Comparison of ENCODE assay signal across 18 cellular contexts in genomic region chr17:52536466-52536865, GRCh38.
DNase-seq lines count a peak whose midpoint lies in the region; ATAC-seq and TF ChIP-seq lines count a peak whose summit lies in the region.
"Had no signal": no experiment of that assay in that cellular context is flagged by ENCODE, and none has a peak within 500 bp of the region (broad histone marks: within the 10 kb centered on the region; RNA-seq: fewer than 3 reads in every experiment).

No MANE protein-coding gene starts in this region.

- WGBS in right cardiac atrium, result 50% methylated on average over 3 of the region's 3 CpGs
- whole genome bisulfite sequencing in sigmoid colon, 2 donors, result 80 to 81% methylated on average over 3 of the region's 3 CpGs
- WGBS in thyroid gland, 2 donors, result 63 to 72% methylated on average over 2 of the region's 3 CpGs

- no peaks in the 10 kb centered on the region for H3K36me3 ChIP-seq in sigmoid colon
- H3K36me3 ChIP-seq in thyroid gland, result no peaks in the 10 kb centered on the region
- H3K36me3 ChIP-seq: SJCRH30 had no signal

- DNase-seq in DMS 273 (lab: John Stamatoyannopoulos, UW; ENCODE audit: unreplicated experiment), result peak; percentile 78
- DNase-seq in cerebellar cortex (ENCODE audit: low spot score), result peak; percentile 41
- DNase-seq in right cardiac atrium, result peak; percentile 55 to 82 (median 65)
- peak; percentile 70 for DNase-seq in sigmoid colon
- DNase-seq in NCI-H2227 (lab: John Stamatoyannopoulos, UW; ENCODE audit: unreplicated experiment), result no peak
- DNase-seq in thyroid gland, result no peak
- DNase-seq: HFFc6; MM.1S; NCI-H1105; NCI-H187; NCI-H345; NCI-H69; NK-92 treated with Interleukin-12 subunit alpha and Interleukin-12 subunit beta, amount 100 ng/mL, for 24 hours; SJCRH30 had no signal

- no peak for TF ChIP-seq CTCF in sigmoid colon (IDR thresholded peaks at IDR 0.05)
- TF ChIP-seq CTCF in thyroid gland (IDR thresholded peaks at IDR 0.05), result no peak

- TF ChIP-seq EP300 in sigmoid colon (IDR thresholded peaks at IDR 0.05), result no peak

- H3K9me3 ChIP-seq in right cardiac atrium (ENCODE audit: control insufficient read depth, low read length) (no peaks in the 10 kb centered on the region), sigmoid colon (no peaks in the 10 kb centered on the region), thyroid gland (no peaks in the 10 kb centered on the region)
- H3K9me3 ChIP-seq: A549, SJCRH30 had no signal

- H3K4me1 ChIP-seq in right cardiac atrium (ENCODE audit: control insufficient read depth, insufficient read depth, low read length) (no peaks in the 10 kb centered on the region), sigmoid colon (no peaks in the 10 kb centered on the region), thyroid gland (no peaks in the 10 kb centered on the region)
- H3K4me1 ChIP-seq: A549, SJCRH30 had no signal

- ATAC-seq in right cardiac atrium (peak; percentile 81 to 97), HG02840 (IDR thresholded peaks at IDR 0.05; ENCODE audit: low FRiP score, unreplicated experiment) (no peak), HG02678 (IDR thresholded peaks at IDR 0.05; ENCODE audit: unreplicated experiment) (no peak)
- ATAC-seq: A549 had no signal

- no peak overlapping the region for H3K4me3 ChIP-seq in right cardiac atrium (ENCODE audit: low read length)
- no peak overlapping the region for H3K4me3 ChIP-seq in sigmoid colon
- no peak overlapping the region for H3K4me3 ChIP-seq in thyroid gland (replicated peaks in 1 of 3)
- H3K4me3 ChIP-seq: A549, SJCRH30 had no signal

- no peak overlapping the region for H3K27ac ChIP-seq in right cardiac atrium (ENCODE audit: low read length)
- no peak overlapping the region for H3K27ac ChIP-seq in sigmoid colon
- no peak overlapping the region for H3K27ac ChIP-seq in thyroid gland
- H3K27ac ChIP-seq: A549, C4-2B, SJCRH30 had no signal

- H3K27me3 ChIP-seq in right cardiac atrium (ENCODE audit: control insufficient read depth, insufficient read depth) (no peaks in the 10 kb centered on the region), sigmoid colon (no peaks in the 10 kb centered on the region), thyroid gland (no peaks in the 10 kb centered on the region)
- H3K27me3 ChIP-seq: SJCRH30 had no signal

- intact Hi-C loops in right cardiac atrium (cut with DNase I), result no loop called here
- intact Hi-C loops in sigmoid colon (cut with DNase I), result no loop called here
- intact Hi-C loops in thyroid gland (cut with DNase I), result no loop called here

- TF ChIP-seq POLR2A in sigmoid colon (IDR thresholded peaks at IDR 0.05) (no peak), thyroid gland (IDR thresholded peaks at IDR 0.05) (no peak)

Comparison
In these comparisons a context has a peak if more than half of its experiments do, and no peak if none do; other contexts are left out.
1. DNase-seq: peak in DMS 273 (single experiment), cerebellar cortex (single experiment), right cardiac atrium (3 of 3) and sigmoid colon (single experiment); none in NCI-H2227 (single experiment) and thyroid gland (0 of 2).
2. ATAC-seq: peak in right cardiac atrium (2 of 2); none in HG02840 (single experiment) and HG02678 (single experiment).